Comparison of ENCODE assay signal across 1 cellular context in genomic region chr18:12296087-12296403, GRCh38.
A peak's percentile ranks its signal among the peaks of the same experiment; 100 is the strongest.
TF ChIP-seq lines count a peak whose summit lies in the region.

No MANE protein-coding gene starts in this region.

TF ChIP-seq in K562, 482 proteins besides CTCF, POLR2A, EP300 and RAD21 (continued from another document and continues in another):
- no peak for TF ChIP-seq E2F5 (CRISPR knock-in tag; IDR thresholded peaks at IDR 0.05)
- TF ChIP-seq MGA (IDR thresholded peaks at IDR 0.05): peak; percentile 68
- TF ChIP-seq ZNF165 (CRISPR knock-in tag; IDR thresholded peaks at IDR 0.05; ENCODE audit: borderline replicate concordance): no peak
- TF ChIP-seq ZNF23 (CRISPR knock-in tag; IDR thresholded peaks at IDR 0.05): no peak
- TF ChIP-seq E4F1 (CRISPR knock-in tag; IDR thresholded peaks at IDR 0.05; ENCODE audit: borderline replicate concordance): no peak
- peak; percentile 51; the same call in 1 of the 2 replicates for TF ChIP-seq JUN (IDR thresholded peaks at IDR 0.05; ENCODE audit: borderline replicate concordance, low read depth, low read length)
- TF ChIP-seq JUN (CRISPR knock-in tag; IDR thresholded peaks at IDR 0.05; ENCODE audit: borderline replicate concordance): no peak
- no peak for TF ChIP-seq THRAP3 (IDR thresholded peaks at IDR 0.05; ENCODE audit: borderline replicate concordance)
- no peak for TF ChIP-seq AFF1 (IDR thresholded peaks at IDR 0.05; ENCODE audit: low read depth in 1 of 2, partially characterized antibody in 2 of 2)
- no peak for TF ChIP-seq FOXA3 (CRISPR knock-in tag; conservative IDR thresholded peaks at IDR 0.05 in 1 of 2, IDR thresholded peaks at IDR 0.05 in 1 of 2)
- TF ChIP-seq HOMEZ (CRISPR knock-in tag; IDR thresholded peaks at IDR 0.05): no peak
- TF ChIP-seq ZFP30 (CRISPR knock-in tag; IDR thresholded peaks at IDR 0.05; ENCODE audit: borderline replicate concordance): no peak
- no peak for TF ChIP-seq PRDM10 (IDR thresholded peaks at IDR 0.05; ENCODE audit: partially characterized antibody)
- 0 out of 2 replicates have a peak, but pooled peaks have one; percentile 22 for TF ChIP-seq RBFOX2 (IDR thresholded peaks at IDR 0.05; ENCODE audit: low read depth, low read length)
- TF ChIP-seq L3MBTL2 (IDR thresholded peaks at IDR 0.05): peak; percentile 45; the same call in 1 of the 2 replicates
- TF ChIP-seq MEF2A (IDR thresholded peaks at IDR 0.05; ENCODE audit: control insufficient read depth, low read depth, low read length): no peak
- TF ChIP-seq POU5F1 (IDR thresholded peaks at IDR 0.05; ENCODE audit: borderline replicate concordance, low read depth, low read length, partially characterized antibody): no peak
- TF ChIP-seq ZFP36 (IDR thresholded peaks at IDR 0.05; ENCODE audit: low read depth, low read length, partially characterized antibody): no peak
- TF ChIP-seq MXD1 (CRISPR knock-in tag; IDR thresholded peaks at IDR 0.05; ENCODE audit: borderline replicate concordance, poor library complexity, severe bottlenecking): no peak
- TF ChIP-seq NR0B1 (IDR thresholded peaks at IDR 0.05; ENCODE audit: partially characterized antibody): no peak
- peak; percentile 26; the same call in 1 of the 2 replicates for TF ChIP-seq NFE2 (IDR thresholded peaks at IDR 0.05; ENCODE audit: low read depth)
- TF ChIP-seq RBM17 (IDR thresholded peaks at IDR 0.05; ENCODE audit: borderline replicate concordance, low read depth, low read length): no peak
- no peak for TF ChIP-seq BRCA1 (IDR thresholded peaks at IDR 0.05)
- no peak for TF ChIP-seq BRCA1 (CRISPR knock-in tag; IDR thresholded peaks at IDR 0.05)
- no peak for TF ChIP-seq HDAC8 (tag; IDR thresholded peaks at IDR 0.05)
